In the genomic region with DNA sequence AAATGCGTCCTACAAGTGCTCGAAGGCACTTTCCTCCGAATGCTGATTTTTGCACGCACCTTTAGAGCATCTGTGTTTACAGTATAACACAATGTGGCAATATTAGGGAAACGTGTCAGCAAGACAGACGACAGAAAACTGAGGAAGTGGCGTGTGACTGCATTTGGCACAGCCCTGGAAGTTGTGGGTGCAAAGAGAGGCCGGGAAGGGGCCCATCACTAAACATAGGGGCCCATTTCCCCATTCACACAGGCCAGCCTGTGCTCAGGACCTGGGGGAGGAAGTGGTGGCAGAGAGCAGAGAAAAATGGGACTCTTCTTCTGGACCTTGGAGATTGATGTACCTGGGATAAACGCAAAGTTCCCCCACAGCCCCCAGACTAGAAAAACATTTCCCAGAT, we compare ENCODE assay signal across 24 cellular contexts. TPM values are rescaled to one million over a fixed set of nuclear protein-coding genes. Genes with fewer than 3 reads are reported as not detected.
DNase-seq lines count a peak whose midpoint lies in the region; ATAC-seq and TF ChIP-seq lines count a peak whose summit lies in the region.
"Had no signal": no experiment of that assay in that cellular context is flagged by ENCODE, and none has a peak within 500 bp of the region (broad histone marks: within the 10 kb centered on the region; RNA-seq: fewer than 3 reads in every experiment).

No MANE protein-coding gene starts in this region.

- no peaks in the 10 kb centered on the region; the same call in 2 of the 3 replicates for H3K4me1 Mint-ChIP-seq in GM23338
- peaks cover 34% of the 10 kb centered on the region for H3K4me1 Mint-ChIP-seq in dendritic cell treated with granulocyte-macrophage colony-stimulating factor and Interleukin-4, amounts not matched to agents 40 ng/mL and 50 ng/mL, for 4 days (ENCODE audit: low read depth)
- peaks cover 2% of the 10 kb centered on the region for H3K4me1 Mint-ChIP-seq in endothelial cell (ENCODE audit: unreplicated experiment)
- no peaks in the 10 kb centered on the region for H3K4me1 Mint-ChIP-seq in stimulated activated effector memory CD8-positive, alpha-beta T cell treated with anti-CD3 and anti-CD28 coated beads, Interleukin-12 subunit alpha, Interleukin-12 subunit beta, amount 100 ng/mL, for 72 hours
- H3K4me1 Mint-ChIP-seq: neural progenitor cell, WTC11 had no signal

- no peak overlapping the region for H3K27ac Mint-ChIP-seq in GM23338
- H3K27ac Mint-ChIP-seq in dendritic cell treated with granulocyte-macrophage colony-stimulating factor and Interleukin-4, amounts not matched to agents 40 ng/mL and 50 ng/mL, for 4 days: peak overlapping the region; percentile 5
- no peak overlapping the region for H3K27ac Mint-ChIP-seq in endothelial cell (ENCODE audit: unreplicated experiment)
- H3K27ac Mint-ChIP-seq in stimulated activated effector memory CD8-positive, alpha-beta T cell treated with anti-CD3 and anti-CD28 coated beads, Interleukin-12 subunit alpha, Interleukin-12 subunit beta, amount 100 ng/mL, for 72 hours: no peak overlapping the region
- H3K27ac Mint-ChIP-seq: neural progenitor cell; stimulated activated naive CD8-positive, alpha-beta T cell treated with anti-CD3 and anti-CD28 coated beads, Interleukin-15, Interleukin-2, amounts not matched to agents 100 ng/mL and 50 ng/mL, for 24 hours; WTC11 had no signal

- H3K27me3 Mint-ChIP-seq in GM23338 (ENCODE audit: insufficient read depth, low read depth, poor library complexity) (peaks cover 12% of the 10 kb centered on the region), endothelial cell (ENCODE audit: unreplicated experiment) (peaks cover 2% of the 10 kb centered on the region)
- H3K27me3 Mint-ChIP-seq in dendritic cell treated with granulocyte-macrophage colony-stimulating factor and Interleukin-4, amounts not matched to agents 40 ng/mL and 50 ng/mL, for 4 days: peaks cover 8% of the 10 kb centered on the region

- H3K27ac ChIP-seq in GM23338 (ENCODE audit: low read depth): no peak overlapping the region
- H3K27ac ChIP-seq in osteoblast (ENCODE audit: low read depth, low read length): no peak overlapping the region
- H3K27ac ChIP-seq: gastrocnemius medialis, neural progenitor cell, psoas muscle had no signal

- no peaks in the 10 kb centered on the region for H3F3A ChIP-seq in GM23338 (replicated peaks; ENCODE audit: low read depth)

- in situ Hi-C loops in ACHN (cut with HindIII; ENCODE audit: low pct_ligation_motif_present, low pct_unique_long_range_greater_than_20kb, low sequenced_read_pairs): no loop called here

- intact Hi-C loops in dendritic cell treated with granulocyte-macrophage colony-stimulating factor and Interleukin-4, amounts not matched to agents 40 ng/mL and 50 ng/mL, for 4 days (cut with micrococcal nuclease): no loop called here

- ATAC-seq in GM23338: no peak
- ATAC-seq in stimulated activated effector memory CD8-positive, alpha-beta T cell treated with anti-CD3 and anti-CD28 coated beads, Interleukin-12 subunit alpha, Interleukin-12 subunit beta, amount 100 ng/mL, for 72 hours: no peak
- ATAC-seq: gastrocnemius medialis, mucosa of descending colon, psoas muscle had no signal

- H3K36me3 ChIP-seq in GM23338 (ENCODE audit: insufficient read depth) (no peaks in the 10 kb centered on the region), osteoblast (ENCODE audit: insufficient read depth, low read length) (no peaks in the 10 kb centered on the region)
- H3K36me3 ChIP-seq: gastrocnemius medialis, HAP-1, neural progenitor cell, tibial nerve had no signal

- DNase-seq in GM23338 (ENCODE audit: low spot score): no peak
- DNase-seq in NOMO-1 (lab: John Stamatoyannopoulos, UW; ENCODE audit: unreplicated experiment in 2 of 2): peak; percentile 81 to 82
- DNase-seq in osteoblast (ENCODE audit: insufficient read length, low spot score, missing footprints): peak; percentile 54
- no peak for DNase-seq in ACHN
- no peak for DNase-seq in endothelial cell (ENCODE audit: low spot score)
- no peak for DNase-seq in stimulated activated effector memory CD8-positive, alpha-beta T cell treated with anti-CD3 and anti-CD28 coated beads, Interleukin-12 subunit alpha, Interleukin-12 subunit beta, amount 100 ng/mL, for 72 hours (ENCODE audit: low spot score in 2 of 2)
- no peak for DNase-seq in erythroblast (lab: John Stamatoyannopoulos, UW)
- DNase-seq: activated CD4-positive, alpha-beta T cell treated with anti-CD3 and anti-CD28 coated beads, Interleukin-2, amount 50 U/mL, for 48 hours; activated effector memory CD4-positive, alpha-beta T cell treated with anti-CD3 and anti-CD28 coated beads, Interleukin-2, amount 50 U/mL, for 16 hours; NCI-H524 treated with DMSO at 0.1 percent for 48 hours; psoas muscle; stimulated activated CD4-positive, alpha-beta T cell treated with anti-CD3 and anti-CD28 coated beads, Interleukin-4, amount 100 ng/mL, for 1 hour; T-helper 2 cell had no signal

- H4K20me1 ChIP-seq in GM23338 (replicated peaks; ENCODE audit: insufficient read depth): no peaks in the 10 kb centered on the region
- H4K20me1 ChIP-seq in osteoblast (ENCODE audit: insufficient read depth, low read length): no peaks in the 10 kb centered on the region

- H3K4me3 ChIP-seq in GM23338 (no peak overlapping the region), osteoblast (ENCODE audit: insufficient read depth, low read length) (no peak overlapping the region)
- H3K4me3 ChIP-seq: gastrocnemius medialis, HAP-1, K562, mucosa of descending colon, neural progenitor cell, psoas muscle, smooth muscle cell, tibial nerve had no signal

- TF ChIP-seq POLR2A in erythroblast (IDR thresholded peaks at IDR 0.05; ENCODE audit: low read length): no peak

- H3K4me3 Mint-ChIP-seq in GM23338: no peak overlapping the region
- no peak overlapping the region for H3K4me3 Mint-ChIP-seq in dendritic cell treated with granulocyte-macrophage colony-stimulating factor and Interleukin-4, amounts not matched to agents 40 ng/mL and 50 ng/mL, for 4 days
- no peak overlapping the region for H3K4me3 Mint-ChIP-seq in endothelial cell (ENCODE audit: unreplicated experiment)
- H3K4me3 Mint-ChIP-seq in stimulated activated effector memory CD8-positive, alpha-beta T cell treated with anti-CD3 and anti-CD28 coated beads, Interleukin-12 subunit alpha, Interleukin-12 subunit beta, amount 100 ng/mL, for 72 hours: no peak overlapping the region
- H3K4me3 Mint-ChIP-seq: neural progenitor cell; stimulated activated naive CD8-positive, alpha-beta T cell treated with anti-CD3 and anti-CD28 coated beads, Interleukin-15, Interleukin-2, amounts not matched to agents 100 ng/mL and 50 ng/mL, for 24 hours; WTC11 had no signal

- H3K79me2 ChIP-seq in GM23338 (replicated peaks; ENCODE audit: insufficient read depth) (no peaks in the 10 kb centered on the region), osteoblast (ENCODE audit: insufficient read depth, low read length) (no peaks in the 10 kb centered on the region)

- H3K4me1 ChIP-seq in GM23338 (ENCODE audit: insufficient read depth): no peaks in the 10 kb centered on the region
- H3K4me1 ChIP-seq in osteoblast (ENCODE audit: insufficient read depth, low read length): no peaks in the 10 kb centered on the region
- H3K4me1 ChIP-seq: gastrocnemius medialis, HAP-1, neural progenitor cell, psoas muscle had no signal

- H3K36me3 Mint-ChIP-seq in GM23338 (ENCODE audit: low read depth): no peaks in the 10 kb centered on the region
- H3K36me3 Mint-ChIP-seq in dendritic cell treated with granulocyte-macrophage colony-stimulating factor and Interleukin-4, amounts not matched to agents 40 ng/mL and 50 ng/mL, for 4 days (ENCODE audit: low read depth): no peaks in the 10 kb centered on the region
- no peaks in the 10 kb centered on the region for H3K36me3 Mint-ChIP-seq in endothelial cell (ENCODE audit: low read depth, unreplicated experiment)
- no peaks in the 10 kb centered on the region for H3K36me3 Mint-ChIP-seq in stimulated activated effector memory CD8-positive, alpha-beta T cell treated with anti-CD3 and anti-CD28 coated beads, Interleukin-12 subunit alpha, Interleukin-12 subunit beta, amount 100 ng/mL, for 72 hours
- H3K36me3 Mint-ChIP-seq: neural progenitor cell, WTC11 had no signal

- H2AFZ ChIP-seq in GM23338: peak overlapping the region; percentile 47; the same call in 1 of the 2 replicates
- H2AFZ ChIP-seq in osteoblast (ENCODE audit: low read length): no peak overlapping the region
- H2AFZ ChIP-seq: neural progenitor cell had no signal

- H3K27me3 ChIP-seq in GM23338 (ENCODE audit: insufficient read depth): no peaks in the 10 kb centered on the region
- peaks cover 30% of the 10 kb centered on the region for H3K27me3 ChIP-seq in osteoblast (ENCODE audit: insufficient read depth, low read length)
- H3K27me3 ChIP-seq: dorsolateral prefrontal cortex, neural progenitor cell, tibial nerve had no signal

- H3K4me2 ChIP-seq in GM23338: no peak overlapping the region
- H3K4me2 ChIP-seq in osteoblast (ENCODE audit: insufficient read depth, low read length): no peak overlapping the region
- H3K4me2 ChIP-seq: neural progenitor cell, smooth muscle cell had no signal

- H3K9me3 Mint-ChIP-seq in GM23338 (no peaks in the 10 kb centered on the region), endothelial cell (ENCODE audit: unreplicated experiment) (no peaks in the 10 kb centered on the region)
- H3K9me3 Mint-ChIP-seq in dendritic cell treated with granulocyte-macrophage colony-stimulating factor and Interleukin-4, amounts not matched to agents 40 ng/mL and 50 ng/mL, for 4 days: no peaks in the 10 kb centered on the region
- no peaks in the 10 kb centered on the region for H3K9me3 Mint-ChIP-seq in stimulated activated effector memory CD8-positive, alpha-beta T cell treated with anti-CD3 and anti-CD28 coated beads, Interleukin-12 subunit alpha, Interleukin-12 subunit beta, amount 100 ng/mL, for 72 hours
- H3K9me3 Mint-ChIP-seq: WTC11 had no signal

- no peaks in the 10 kb centered on the region for H3K9me3 ChIP-seq in osteoblast (ENCODE audit: low read depth, low read length)
- H3K9me3 ChIP-seq: gastrocnemius medialis, HAP-1, mucosa of descending colon, psoas muscle had no signal

- no peaks in the 10 kb centered on the region for H3K9me2 ChIP-seq in GM23338 (ENCODE audit: insufficient read depth)

- no peak for TF ChIP-seq CTCF in GM23338 (conservative IDR thresholded peaks at IDR 0.05; ENCODE audit: low read depth in 2 of 2)
- no peak for TF ChIP-seq CTCF in osteoblast (IDR thresholded peaks at IDR 0.05; ENCODE audit: extremely low read depth, low read depth, low read length)
- no peak for TF ChIP-seq CTCF in endothelial cell (IDR thresholded peaks at IDR 0.05; ENCODE audit: unreplicated experiment)

TF ChIP-seq in GM23338, 12 proteins besides CTCF, POLR2A, EP300 and RAD21 (continues in another document):
- TF ChIP-seq STAT1 (IDR thresholded peaks at IDR 0.05; ENCODE audit: unreplicated experiment) (no peak), POLR2AphosphoS5 (IDR thresholded peaks at IDR 0.05; ENCODE audit: low read depth) (no peak), EZH2phosphoT487 (IDR thresholded peaks at IDR 0.05; ENCODE audit: unreplicated experiment) (no peak), EZH2 (IDR thresholded peaks at IDR 0.05; ENCODE audit: low read depth, unreplicated experiment) (no peak), ZNF114 (CRISPR knock-in tag; IDR thresholded peaks at IDR 0.05) (no peak)

RNA-seq across cellular contexts. Expression of gene RASGEF1C, which starts 48.2 kb away (rescaled TPM):
- 0.42 and 2.6 TPM in 2 replicates for total RNA-seq in GM23338 (2014; rRNA removed; shearing (Covaris generic))
- 0.40 and 0.77 TPM in 2 replicates for polyA plus RNA-seq in GM23338 (2016; fragmentation: Nextera tagmentation; extraction: Ambion mirVana)
- under 0.01 TPM in 1 of 2 replicates, not detected in the other for total RNA-seq in osteoblast
- 0.64 TPM for total RNA-seq in endothelial cell (ENCODE audit: unreplicated experiment)
- total RNA-seq: gastrocnemius medialis, psoas muscle, smooth muscle cell had no signal

Comparison
In these comparisons a context has a peak if more than half of its experiments do, and no peak if none do; other contexts are left out.
1. DNase-seq: peak in NOMO-1 (2 of 2) and osteoblast (single experiment); none in GM23338 (single experiment), ACHN (single experiment), endothelial cell (single experiment), stimulated activated effector memory CD8-positive, alpha-beta T cell treated with anti-CD3 and anti-CD28 coated beads, Interleukin-12 subunit alpha, Interleukin-12 subunit beta, amount 100 ng/mL, for 72 hours (0 of 2) and erythroblast (0 of 2).